Comparison of ENCODE assay signal across 13 cellular contexts in genomic region chr3:28853830-28854229, GRCh38.
DNase-seq lines count a peak whose midpoint lies in the region; TF ChIP-seq lines count a peak whose summit lies in the region.
"Had no signal": no experiment of that assay in that cellular context is flagged by ENCODE, and none has a peak within 500 bp of the region (broad histone marks: within the 10 kb centered on the region; RNA-seq: fewer than 3 reads in every experiment).

No MANE protein-coding gene starts in this region.

- H3K4me2 ChIP-seq in mesenchymal stem cell (ENCODE audit: low read length, poor library complexity, severe bottlenecking): no peak overlapping the region

- H3K18ac ChIP-seq in mesenchymal stem cell (ENCODE audit: low read depth in 1 of 2, low read length in 2 of 2): no peak overlapping the region

- H2BK120ac ChIP-seq in mesenchymal stem cell (ENCODE audit: low read depth, low read length): no peak overlapping the region

- POLR2A ChIA-PET in CD4-positive, alpha-beta memory T cell (lab: Charles Lee; ENCODE audit: partially characterized antibody): no interaction called here

- H3K4me1 ChIP-seq in mesenchymal stem cell (ENCODE audit: control insufficient read depth, insufficient read depth, low read depth, low read length): no peaks in the 10 kb centered on the region
- H3K4me1 ChIP-seq in CD4-positive, alpha-beta memory T cell (ENCODE audit: insufficient read depth, low read length): no peaks in the 10 kb centered on the region

- no peaks in the 10 kb centered on the region for H3K36me3 Mint-ChIP-seq in brain
- no peaks in the 10 kb centered on the region for H3K36me3 Mint-ChIP-seq in CD4-positive, alpha-beta memory T cell
- H3K36me3 Mint-ChIP-seq: natural killer cell treated with Interleukin-12 subunit alpha and Interleukin-12 subunit beta and Interleukin-15 and Interleukin-18, amount 100 ng/mL, for 72 hours had no signal

- no peak overlapping the region for H2AK5ac ChIP-seq in mesenchymal stem cell (ENCODE audit: low read length, severe bottlenecking)

- H3K27me3 Mint-ChIP-seq in brain: peaks cover 4% of the 10 kb centered on the region
- H3K27me3 Mint-ChIP-seq in CD4-positive, alpha-beta memory T cell: no peaks in the 10 kb centered on the region
- H3K27me3 Mint-ChIP-seq: natural killer cell treated with Interleukin-12 subunit alpha and Interleukin-12 subunit beta and Interleukin-15 and Interleukin-18, amount 100 ng/mL, for 72 hours had no signal

- no peak overlapping the region for H3K27ac ChIP-seq in C4-2B
- no peak overlapping the region for H3K27ac ChIP-seq in mesenchymal stem cell (ENCODE audit: low read length, poor library complexity, severe bottlenecking)
- H3K27ac ChIP-seq in CD4-positive, alpha-beta memory T cell (ENCODE audit: low read depth, low read length): no peak overlapping the region

- CTCF ChIA-PET in CD4-positive, alpha-beta memory T cell (lab: Charles Lee; ENCODE audit: partially characterized antibody): no interaction called here

- H3K9ac ChIP-seq in mesenchymal stem cell (ENCODE audit: low read length): no peak overlapping the region

- H3K9me3 Mint-ChIP-seq in brain: no peaks in the 10 kb centered on the region
- peaks cover 0 to 2% (median 0%) of the 10 kb centered on the region in 8 donors for H3K9me3 Mint-ChIP-seq in CD4-positive, alpha-beta memory T cell
- H3K9me3 Mint-ChIP-seq: natural killer cell treated with Interleukin-12 subunit alpha and Interleukin-12 subunit beta and Interleukin-15 and Interleukin-18, amount 100 ng/mL, for 72 hours had no signal

- no peak overlapping the region for H3K23ac ChIP-seq in mesenchymal stem cell (ENCODE audit: low read length in 2 of 2)

- no CpG with 5 or more reads among the region's 1 CpG for WGBS in mesenchymal stem cell

- peak; percentile 13 for DNase-seq in NCI-H460 (ENCODE audit: extremely low read depth, low read depth)
- DNase-seq in mesenchymal stem cell: peak; percentile 17
- no peak for DNase-seq in NCI-H82 treated with DMSO at 0.1 percent for 48 hours (lab: John Stamatoyannopoulos, UW; ENCODE audit: unreplicated experiment)
- no peak for DNase-seq in activated CD4-positive, alpha-beta T cell treated with anti-CD3 and anti-CD28 coated beads, Interleukin-2, amount 50 U/mL, for 4 hours
- no peak for DNase-seq in ecto neural progenitor cell (ENCODE audit: low spot score)
- DNase-seq in CD4-positive, alpha-beta memory T cell: no peak
- DNase-seq: amniotic stem cell, glutamatergic neuron, left colon, NCI-H146 had no signal

- H3K27me3 ChIP-seq in mesenchymal stem cell (ENCODE audit: control insufficient read depth in 1 of 2, insufficient read depth in 1 of 2, low read length in 2 of 2): no peaks in the 10 kb centered on the region
- no peaks in the 10 kb centered on the region for H3K27me3 ChIP-seq in CD4-positive, alpha-beta memory T cell (ENCODE audit: insufficient read depth, low read length)

- no peak overlapping the region for H2BK15ac ChIP-seq in mesenchymal stem cell (ENCODE audit: low read depth, poor library complexity, severe bottlenecking)

- no peaks in the 10 kb centered on the region for H3K9me3 ChIP-seq in mesenchymal stem cell (ENCODE audit: control insufficient read depth, low read length)
- no peaks in the 10 kb centered on the region for H3K9me3 ChIP-seq in CD4-positive, alpha-beta memory T cell (ENCODE audit: control insufficient read depth in 1 of 2, low read length in 2 of 2)

- H3K4ac ChIP-seq in mesenchymal stem cell (ENCODE audit: low read depth in 1 of 2, low read length in 2 of 2): no peak overlapping the region

- H4K91ac ChIP-seq in mesenchymal stem cell (ENCODE audit: low read length): no peak overlapping the region

- TF ChIP-seq CTCF in C4-2B (conservative IDR thresholded peaks at IDR 0.05) (peak; percentile 26), brain (conservative IDR thresholded peaks at IDR 0.05) (peak; percentile 35 to 37)

- H2BK5ac ChIP-seq in mesenchymal stem cell (ENCODE audit: low read depth, low read length, poor library complexity, severe bottlenecking): no peak overlapping the region

- H3K79me1 ChIP-seq in mesenchymal stem cell (replicated peaks; ENCODE audit: low read length, poor library complexity, severe bottlenecking): no peaks in the 10 kb centered on the region

- no peak overlapping the region for H3K4me3 Mint-ChIP-seq in brain
- no peak overlapping the region for H3K4me3 Mint-ChIP-seq in CD4-positive, alpha-beta memory T cell
- H3K4me3 Mint-ChIP-seq: natural killer cell treated with Interleukin-12 subunit alpha and Interleukin-12 subunit beta and Interleukin-15 and Interleukin-18, amount 100 ng/mL, for 72 hours had no signal

- no peak overlapping the region for H3K27ac Mint-ChIP-seq in brain
- H3K27ac Mint-ChIP-seq in CD4-positive, alpha-beta memory T cell: peak overlapping the region in 1 of 7 donors; percentile 48
- H3K27ac Mint-ChIP-seq: natural killer cell treated with Interleukin-12 subunit alpha and Interleukin-12 subunit beta and Interleukin-15 and Interleukin-18, amount 100 ng/mL, for 72 hours had no signal

- H3K36me3 ChIP-seq in mesenchymal stem cell (ENCODE audit: control insufficient read depth in 1 of 2, insufficient read depth in 2 of 2, low read depth in 1 of 2, low read length in 2 of 2): no peaks in the 10 kb centered on the region
- H3K36me3 ChIP-seq in CD4-positive, alpha-beta memory T cell (ENCODE audit: insufficient read depth, low read length): no peaks in the 10 kb centered on the region

- H3K4me3 ChIP-seq in mesenchymal stem cell (ENCODE audit: insufficient read depth in 1 of 2, low read depth in 1 of 2, low read length in 2 of 2): no peak overlapping the region
- H3K4me3 ChIP-seq in CD4-positive, alpha-beta memory T cell (ENCODE audit: low read length in 2 of 2): no peak overlapping the region

- H4K8ac ChIP-seq in mesenchymal stem cell (ENCODE audit: low read length): no peak overlapping the region

- no peak overlapping the region for H3K14ac ChIP-seq in mesenchymal stem cell (ENCODE audit: low read length in 2 of 2)

- H2AFZ ChIP-seq in mesenchymal stem cell (ENCODE audit: low read depth, low read length): no peak overlapping the region

- H3K4me1 Mint-ChIP-seq in brain: peaks cover 5% of the 10 kb centered on the region
- H3K4me1 Mint-ChIP-seq in CD4-positive, alpha-beta memory T cell: no peaks in the 10 kb centered on the region

- no peak overlapping the region for H2BK12ac ChIP-seq in mesenchymal stem cell (ENCODE audit: low read length in 2 of 2)

- intact Hi-C loops in CD4-positive, alpha-beta memory T cell (cut with micrococcal nuclease): no loop called here

Comparison
In these comparisons a context has a peak if more than half of its experiments do, and no peak if none do; other contexts are left out.
1. DNase-seq: peak in NCI-H460 (single experiment) and mesenchymal stem cell (single experiment); none in NCI-H82 treated with DMSO at 0.1 percent for 48 hours (single experiment), activated CD4-positive, alpha-beta T cell treated with anti-CD3 and anti-CD28 coated beads, Interleukin-2, amount 50 U/mL, for 4 hours (0 of 2), ecto neural progenitor cell (single experiment) and CD4-positive, alpha-beta memory T cell (0 of 5).